In the genomic region with DNA sequence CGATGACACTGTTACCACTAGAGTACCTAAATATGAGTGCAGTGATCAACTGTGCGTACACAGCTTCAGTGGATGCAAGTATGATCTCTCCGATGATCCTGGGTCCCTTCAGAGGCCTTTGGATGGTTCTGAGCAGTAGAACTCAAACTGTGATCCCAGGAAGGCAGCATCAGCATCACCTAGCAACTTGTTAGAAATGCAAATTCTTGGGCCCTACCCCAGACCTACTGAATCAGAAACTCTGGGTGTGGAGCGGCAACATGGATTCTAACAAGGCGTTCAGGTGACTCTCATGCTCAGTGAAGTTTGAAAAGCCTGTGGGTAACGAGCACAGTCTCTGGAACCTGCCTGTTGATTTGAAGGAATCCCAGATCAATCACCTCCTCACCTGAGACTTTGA, we compare ENCODE assay signal across 1 cellular context.
TF ChIP-seq lines count a peak whose summit lies in the region.

No MANE protein-coding gene starts in this region.

TF ChIP-seq in GM23338, 12 proteins besides CTCF, POLR2A, EP300 and RAD21 (continued from another document):
- TF ChIP-seq NANOG (IDR thresholded peaks at IDR 0.05; ENCODE audit: borderline replicate concordance) (no peak), CREB1 (CRISPR knock-in tag; IDR thresholded peaks at IDR 0.05; ENCODE audit: low read depth) (no peak), ZNF114 (CRISPR knock-in tag; IDR thresholded peaks at IDR 0.05) (no peak), EZH2 (IDR thresholded peaks at IDR 0.05; ENCODE audit: low read depth, unreplicated experiment) (no peak), ZNF331 (CRISPR knock-in tag; IDR thresholded peaks at IDR 0.05; ENCODE audit: low read depth) (no peak), JUNB (IDR thresholded peaks at IDR 0.05; ENCODE audit: unreplicated experiment) (no peak), EZH2phosphoT487 (IDR thresholded peaks at IDR 0.05; ENCODE audit: unreplicated experiment) (no peak), POLR2AphosphoS5 (IDR thresholded peaks at IDR 0.05; ENCODE audit: low read depth) (no peak)
- TF ChIP-seq, protein P1, sequence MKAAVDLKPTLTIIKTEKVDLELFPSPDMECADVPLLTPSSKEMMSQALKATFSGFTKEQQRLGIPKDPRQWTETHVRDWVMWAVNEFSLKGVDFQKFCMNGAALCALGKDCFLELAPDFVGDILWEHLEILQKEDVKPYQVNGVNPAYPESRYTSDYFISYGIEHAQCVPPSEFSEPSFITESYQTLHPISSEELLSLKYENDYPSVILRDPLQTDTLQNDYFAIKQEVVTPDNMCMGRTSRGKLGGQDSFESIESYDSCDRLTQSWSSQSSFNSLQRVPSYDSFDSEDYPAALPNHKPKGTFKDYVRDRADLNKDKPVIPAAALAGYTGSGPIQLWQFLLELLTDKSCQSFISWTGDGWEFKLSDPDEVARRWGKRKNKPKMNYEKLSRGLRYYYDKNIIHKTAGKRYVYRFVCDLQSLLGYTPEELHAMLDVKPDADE (IDR thresholded peaks at IDR 0.05): no peak
- TF ChIP-seq, protein P2, sequence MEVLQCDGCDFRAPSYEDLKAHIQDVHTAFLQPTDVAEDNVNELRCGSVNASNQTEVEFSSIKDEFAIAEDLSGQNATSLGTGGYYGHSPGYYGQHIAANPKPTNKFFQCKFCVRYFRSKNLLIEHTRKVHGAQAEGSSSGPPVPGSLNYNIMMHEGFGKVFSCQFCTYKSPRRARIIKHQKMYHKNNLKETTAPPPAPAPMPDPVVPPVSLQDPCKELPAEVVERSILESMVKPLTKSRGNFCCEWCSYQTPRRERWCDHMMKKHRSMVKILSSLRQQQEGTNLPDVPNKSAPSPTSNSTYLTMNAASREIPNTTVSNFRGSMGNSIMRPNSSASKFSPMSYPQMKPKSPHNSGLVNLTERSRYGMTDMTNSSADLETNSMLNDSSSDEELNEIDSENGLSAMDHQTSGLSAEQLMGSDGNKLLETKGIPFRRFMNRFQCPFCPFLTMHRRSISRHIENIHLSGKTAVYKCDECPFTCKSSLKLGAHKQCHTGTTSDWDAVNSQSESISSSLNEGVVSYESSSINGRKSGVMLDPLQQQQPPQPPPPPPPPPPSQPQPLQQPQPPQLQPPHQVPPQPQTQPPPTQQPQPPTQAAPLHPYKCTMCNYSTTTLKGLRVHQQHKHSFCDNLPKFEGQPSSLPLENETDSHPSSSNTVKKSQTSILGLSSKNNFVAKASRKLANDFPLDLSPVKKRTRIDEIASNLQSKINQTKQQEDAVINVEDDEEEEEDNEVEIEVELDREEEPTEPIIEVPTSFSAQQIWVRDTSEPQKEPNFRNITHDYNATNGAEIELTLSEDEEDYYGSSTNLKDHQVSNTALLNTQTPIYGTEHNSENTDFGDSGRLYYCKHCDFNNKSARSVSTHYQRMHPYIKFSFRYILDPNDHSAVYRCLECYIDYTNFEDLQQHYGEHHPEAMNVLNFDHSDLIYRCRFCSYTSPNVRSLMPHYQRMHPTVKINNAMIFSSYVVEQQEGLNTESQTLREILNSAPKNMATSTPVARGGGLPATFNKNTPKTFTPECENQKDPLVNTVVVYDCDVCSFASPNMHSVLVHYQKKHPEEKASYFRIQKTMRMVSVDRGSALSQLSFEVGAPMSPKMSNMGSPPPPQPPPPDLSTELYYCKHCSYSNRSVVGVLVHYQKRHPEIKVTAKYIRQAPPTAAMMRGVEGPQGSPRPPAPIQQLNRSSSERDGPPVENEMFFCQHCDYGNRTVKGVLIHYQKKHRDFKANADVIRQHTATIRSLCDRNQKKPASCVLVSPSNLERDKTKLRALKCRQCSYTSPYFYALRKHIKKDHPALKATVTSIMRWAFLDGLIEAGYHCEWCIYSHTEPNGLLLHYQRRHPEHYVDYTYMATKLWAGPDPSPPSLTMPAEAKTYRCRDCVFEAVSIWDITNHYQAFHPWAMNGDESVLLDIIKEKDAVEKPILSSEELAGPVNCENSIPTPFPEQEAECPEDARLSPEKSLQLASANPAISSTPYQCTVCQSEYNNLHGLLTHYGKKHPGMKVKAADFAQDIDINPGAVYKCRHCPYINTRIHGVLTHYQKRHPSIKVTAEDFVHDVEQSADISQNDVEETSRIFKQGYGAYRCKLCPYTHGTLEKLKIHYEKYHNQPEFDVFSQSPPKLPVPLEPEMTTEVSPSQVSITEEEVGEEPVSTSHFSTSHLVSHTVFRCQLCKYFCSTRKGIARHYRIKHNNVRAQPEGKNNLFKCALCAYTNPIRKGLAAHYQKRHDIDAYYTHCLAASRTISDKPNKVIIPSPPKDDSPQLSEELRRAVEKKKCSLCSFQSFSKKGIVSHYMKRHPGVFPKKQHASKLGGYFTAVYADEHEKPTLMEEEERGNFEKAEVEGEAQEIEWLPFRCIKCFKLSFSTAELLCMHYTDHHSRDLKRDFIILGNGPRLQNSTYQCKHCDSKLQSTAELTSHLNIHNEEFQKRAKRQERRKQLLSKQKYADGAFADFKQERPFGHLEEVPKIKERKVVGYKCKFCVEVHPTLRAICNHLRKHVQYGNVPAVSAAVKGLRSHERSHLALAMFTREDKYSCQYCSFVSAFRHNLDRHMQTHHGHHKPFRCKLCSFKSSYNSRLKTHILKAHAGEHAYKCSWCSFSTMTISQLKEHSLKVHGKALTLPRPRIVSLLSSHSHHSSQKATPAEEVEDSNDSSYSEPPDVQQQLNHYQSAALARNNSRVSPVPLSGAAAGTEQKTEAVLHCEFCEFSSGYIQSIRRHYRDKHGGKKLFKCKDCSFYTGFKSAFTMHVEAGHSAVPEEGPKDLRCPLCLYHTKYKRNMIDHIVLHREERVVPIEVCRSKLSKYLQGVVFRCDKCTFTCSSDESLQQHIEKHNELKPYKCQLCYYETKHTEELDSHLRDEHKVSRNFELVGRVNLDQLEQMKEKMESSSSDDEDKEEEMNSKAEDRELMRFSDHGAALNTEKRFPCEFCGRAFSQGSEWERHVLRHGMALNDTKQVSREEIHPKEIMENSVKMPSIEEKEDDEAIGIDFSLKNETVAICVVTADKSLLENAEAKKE (CRISPR knock-in tag; IDR thresholded peaks at IDR 0.05): no peak
TF ChIP-seq in GM23338: peak in this region for 0.
